In the genomic region with DNA sequence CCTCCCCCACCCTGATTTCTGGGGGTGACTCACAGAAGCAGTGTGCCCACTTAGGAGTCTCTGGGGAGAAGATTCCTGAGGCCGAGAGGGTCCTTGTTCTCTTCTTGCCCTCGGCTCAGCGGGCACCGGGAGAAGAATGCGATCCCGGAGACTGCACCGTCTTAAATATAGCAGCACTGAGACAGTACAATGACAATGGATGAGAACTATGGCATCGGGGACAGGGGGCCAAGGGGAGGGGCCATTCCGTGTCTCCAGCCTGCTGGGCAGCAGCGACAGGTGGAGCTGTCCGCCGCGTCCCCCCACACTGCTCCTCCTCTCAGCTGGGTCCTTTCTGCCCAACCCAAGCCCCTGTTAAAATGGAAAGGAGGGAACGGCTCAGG, we compare ENCODE assay signal across 10 cellular contexts. TPM values are rescaled to one million over a fixed set of nuclear protein-coding genes. Genes with fewer than 3 reads are reported as not detected.
A peak's percentile ranks its signal among the peaks of the same experiment; 100 is the strongest.
DNase-seq lines count a peak whose midpoint lies in the region; ATAC-seq and TF ChIP-seq lines count a peak whose summit lies in the region.
"Had no signal": no experiment of that assay in that cellular context is flagged by ENCODE, and none has a peak within 500 bp of the region (broad histone marks: within the 10 kb centered on the region; RNA-seq: fewer than 3 reads in every experiment).

Gene MYOM3, minus strand, starts transcription at position 138 of the 383 bp plus-strand sequence. CDS start 3,499 bp downstream, outside the sequence.

- no peaks in the 10 kb centered on the region for H3K36me3 ChIP-seq in Loucy (ENCODE audit: insufficient read depth, low read length)
- H3K36me3 ChIP-seq in smooth muscle cell (ENCODE audit: low read depth), result no peaks in the 10 kb centered on the region

- in situ Hi-C loops in astrocyte of the spinal cord (cut with HindIII; ENCODE audit: low sequenced_read_pairs), result no loop called here

- DNase-seq in astrocyte of the spinal cord (ENCODE audit: low read depth, low spot score) (no peak), immature natural killer cell (no peak), smooth muscle cell (lab: John Stamatoyannopoulos, UW; ENCODE audit: unreplicated experiment) (no peak), UCSD-AML1 (lab: John Stamatoyannopoulos, UW; ENCODE audit: unreplicated experiment) (no peak), NCI-H1930 (lab: John Stamatoyannopoulos, UW) (no peak)
- no peak for DNase-seq in stimulated activated naive CD8-positive, alpha-beta T cell treated with anti-CD3 and anti-CD28 coated beads, Interleukin-15, amount 100 ng/mL, for 72 hours
- DNase-seq: NCI-H446 treated with DMSO at 0.1 percent for 48 hours had no signal

- H3K27ac ChIP-seq in smooth muscle cell (ENCODE audit: low read depth), result no peak within 1 kb of the TSS

- peak within 1 kb of the TSS; percentile 34 for H3K4me2 ChIP-seq in Loucy (ENCODE audit: low read depth, low read length, poor library complexity, severe bottlenecking)
- peak within 1 kb of the TSS; percentile 60 for H3K4me2 ChIP-seq in smooth muscle cell

- no peak within 1 kb of the TSS for H3K4me3 ChIP-seq in Loucy (ENCODE audit: low read length, poor library complexity, severe bottlenecking)
- H3K4me3 ChIP-seq in astrocyte of the spinal cord (ENCODE audit: low read depth, low read length), result peak within 1 kb of the TSS; percentile 12
- no peak within 1 kb of the TSS for H3K4me3 ChIP-seq in smooth muscle cell

- no peaks in the 10 kb centered on the region for H3K9me3 Mint-ChIP-seq in immature natural killer cell
- H3K9me3 Mint-ChIP-seq in stimulated activated naive CD8-positive, alpha-beta T cell treated with anti-CD3 and anti-CD28 coated beads, Interleukin-15, amount 100 ng/mL, for 72 hours, result no peaks in the 10 kb centered on the region
- H3K9me3 Mint-ChIP-seq: stimulated activated naive CD8-positive, alpha-beta T cell treated with anti-CD3 and anti-CD28 coated beads, Interleukin-15, Interleukin-2, amounts not matched to agents 100 ng/mL and 50 ng/mL, for 24 hours had no signal

- H2AFZ ChIP-seq in Loucy (ENCODE audit: low read length) (no peak within 1 kb of the TSS), smooth muscle cell (ENCODE audit: low read depth) (no peak within 1 kb of the TSS)

- no peak for ATAC-seq in stimulated activated naive CD8-positive, alpha-beta T cell treated with anti-CD3 and anti-CD28 coated beads, Interleukin-15, amount 100 ng/mL, for 72 hours
- ATAC-seq in HG03139 (IDR thresholded peaks at IDR 0.05; ENCODE audit: unreplicated experiment), result no peak

- peaks cover 8 to 10% of the 10 kb centered on the region in 2 donors for H3K4me1 Mint-ChIP-seq in immature natural killer cell
- peaks cover 9% of the 10 kb centered on the region for H3K4me1 Mint-ChIP-seq in stimulated activated naive CD8-positive, alpha-beta T cell treated with anti-CD3 and anti-CD28 coated beads, Interleukin-15, amount 100 ng/mL, for 72 hours

- no peaks in the 10 kb centered on the region for H3K27me3 ChIP-seq in Loucy (ENCODE audit: insufficient read depth, low read length, poor library complexity, severe bottlenecking)
- no peaks in the 10 kb centered on the region for H3K27me3 ChIP-seq in smooth muscle cell (ENCODE audit: low read depth)

- H4K20me1 ChIP-seq in Loucy (ENCODE audit: insufficient read depth, low read length, poor library complexity, severe bottlenecking) (no peaks in the 10 kb centered on the region), smooth muscle cell (ENCODE audit: low read depth) (no peaks in the 10 kb centered on the region)

- WGBS in smooth muscle cell (ENCODE audit: low lambda C conversion rate), result 78% methylated on average over 14 of the region's 14 CpGs

- no peaks in the 10 kb centered on the region for H3K9me2 ChIP-seq in Loucy (replicated peaks; ENCODE audit: low read depth, low read length)

- H3K4me1 ChIP-seq in Loucy (ENCODE audit: insufficient read depth, low read length, poor library complexity, severe bottlenecking), result peaks cover 5% of the 10 kb centered on the region
- peaks cover 13% of the 10 kb centered on the region for H3K4me1 ChIP-seq in smooth muscle cell (ENCODE audit: low read depth)

- peak within 1 kb of the TSS in 4 of 5 donors; percentile 1 to 57 (median 44) for H3K4me3 Mint-ChIP-seq in immature natural killer cell
- H3K4me3 Mint-ChIP-seq in stimulated activated naive CD8-positive, alpha-beta T cell treated with anti-CD3 and anti-CD28 coated beads, Interleukin-15, amount 100 ng/mL, for 72 hours, result peak within 1 kb of the TSS in 1 of 2 donors; percentile 23
- H3K4me3 Mint-ChIP-seq: stimulated activated naive CD8-positive, alpha-beta T cell treated with anti-CD3 and anti-CD28 coated beads, Interleukin-15, Interleukin-2, amounts not matched to agents 100 ng/mL and 50 ng/mL, for 24 hours had no signal

- H3K27me3 Mint-ChIP-seq in immature natural killer cell (ENCODE audit: low read depth in 3 of 3), result peaks cover 0 to 8% (median 4%) of the 10 kb centered on the region in 3 donors
- peaks cover 30% of the 10 kb centered on the region for H3K27me3 Mint-ChIP-seq in stimulated activated naive CD8-positive, alpha-beta T cell treated with anti-CD3 and anti-CD28 coated beads, Interleukin-15, amount 100 ng/mL, for 72 hours

- TF ChIP-seq CTCF in Loucy (conservative IDR thresholded peaks at IDR 0.05; ENCODE audit: low read length) (no peak), astrocyte of the spinal cord (IDR thresholded peaks at IDR 0.05; ENCODE audit: low read depth, low read length) (no peak), smooth muscle cell (IDR thresholded peaks at IDR 0.05; ENCODE audit: borderline replicate concordance, insufficient read depth, poor library complexity, severe bottlenecking) (no peak)

- no peak within 1 kb of the TSS for H3K27ac Mint-ChIP-seq in immature natural killer cell
- peak within 1 kb of the TSS in 1 of 2 donors; percentile 1 for H3K27ac Mint-ChIP-seq in stimulated activated naive CD8-positive, alpha-beta T cell treated with anti-CD3 and anti-CD28 coated beads, Interleukin-15, amount 100 ng/mL, for 72 hours
- H3K27ac Mint-ChIP-seq: stimulated activated naive CD8-positive, alpha-beta T cell treated with anti-CD3 and anti-CD28 coated beads, Interleukin-15, Interleukin-2, amounts not matched to agents 100 ng/mL and 50 ng/mL, for 24 hours had no signal

- no peaks in the 10 kb centered on the region for H3K36me3 Mint-ChIP-seq in immature natural killer cell

- H3F3A ChIP-seq in Loucy (ENCODE audit: low read depth) (no peaks in the 10 kb centered on the region), smooth muscle cell (ENCODE audit: low read depth) (no peaks in the 10 kb centered on the region)

- no peaks in the 10 kb centered on the region for H3K79me2 ChIP-seq in Loucy (ENCODE audit: insufficient read depth, low read length)
- no peaks in the 10 kb centered on the region for H3K79me2 ChIP-seq in smooth muscle cell (ENCODE audit: low read depth)

- H3K9me3 ChIP-seq in Loucy (ENCODE audit: insufficient read depth, low read depth, low read length) (no peaks in the 10 kb centered on the region), smooth muscle cell (replicated peaks; ENCODE audit: low read depth) (no peaks in the 10 kb centered on the region)

- H3K9ac ChIP-seq in Loucy (ENCODE audit: low read depth, low read length, poor library complexity, severe bottlenecking) (no peak within 1 kb of the TSS), smooth muscle cell (ENCODE audit: low read depth) (no peak within 1 kb of the TSS)

RNA-seq across cellular contexts. Expression of gene MYOM3, which starts in this region (rescaled TPM):
- polyA plus RNA-seq in immature natural killer cell (not detected), smooth muscle cell (0.26 and 0.64 TPM in 2 replicates)
- total RNA-seq in smooth muscle cell, result 0.18 and 0.63 TPM in 2 replicates
